Comparison of ENCODE assay signal across 21 cellular contexts in genomic region chr4:6753103-6753560, GRCh38. TPM values are rescaled to one million over a fixed set of nuclear protein-coding genes. Genes with fewer than 3 reads are reported as not detected.
A peak's percentile ranks its signal among the peaks of the same experiment; 100 is the strongest.
DNase-seq lines count a peak whose midpoint lies in the region; ATAC-seq lines count a peak whose summit lies in the region.
"Had no signal": no experiment of that assay in that cellular context is flagged by ENCODE, and none has a peak within 500 bp of the region (broad histone marks: within the 10 kb centered on the region; RNA-seq: fewer than 3 reads in every experiment).

No MANE protein-coding gene starts in this region.

- H3K9me3 Mint-ChIP-seq in activated naive CD8-positive, alpha-beta T cell treated with anti-CD3 and anti-CD28 coated beads, Interleukin-2, amount 10 ng/mL, durations not matched to agents 7 days and 5 days, result no peaks in the 10 kb centered on the region
- no peaks in the 10 kb centered on the region for H3K9me3 Mint-ChIP-seq in activated naive CD8-positive, alpha-beta T cell treated with anti-CD3 and anti-CD28 coated beads, Interleukin-2, amount 50 U/mL, for 24 hours
- H3K9me3 Mint-ChIP-seq: activated naive CD8-positive, alpha-beta T cell treated with anti-CD3 and anti-CD28 coated beads for 36 hours had no signal

- peaks cover 7% of the 10 kb centered on the region for H3K4me1 Mint-ChIP-seq in activated naive CD8-positive, alpha-beta T cell treated with anti-CD3 and anti-CD28 coated beads, Interleukin-2, amount 10 ng/mL, durations not matched to agents 7 days and 5 days
- H3K4me1 Mint-ChIP-seq in activated naive CD8-positive, alpha-beta T cell treated with anti-CD3 and anti-CD28 coated beads, Interleukin-2, amount 50 U/mL, for 24 hours, result peaks cover 12% of the 10 kb centered on the region

- no peak overlapping the region for H3K4me3 Mint-ChIP-seq in activated naive CD8-positive, alpha-beta T cell treated with anti-CD3 and anti-CD28 coated beads, Interleukin-2, amount 10 ng/mL, durations not matched to agents 7 days and 5 days
- H3K4me3 Mint-ChIP-seq in activated naive CD8-positive, alpha-beta T cell treated with anti-CD3 and anti-CD28 coated beads, Interleukin-2, amount 50 U/mL, for 24 hours, result no peak overlapping the region
- H3K4me3 Mint-ChIP-seq: activated naive CD8-positive, alpha-beta T cell treated with anti-CD3 and anti-CD28 coated beads for 36 hours; endodermal cell; nephron progenitor cell had no signal

- H3K27me3 Mint-ChIP-seq in activated naive CD8-positive, alpha-beta T cell treated with anti-CD3 and anti-CD28 coated beads, Interleukin-2, amount 10 ng/mL, durations not matched to agents 7 days and 5 days, result no peaks in the 10 kb centered on the region
- no peaks in the 10 kb centered on the region for H3K27me3 Mint-ChIP-seq in activated naive CD8-positive, alpha-beta T cell treated with anti-CD3 and anti-CD28 coated beads, Interleukin-2, amount 50 U/mL, for 24 hours
- H3K27me3 Mint-ChIP-seq: activated naive CD8-positive, alpha-beta T cell treated with anti-CD3 and anti-CD28 coated beads for 36 hours had no signal

- peak overlapping the region; percentile 43 for H3K27ac ChIP-seq in substantia nigra (ENCODE audit: low read depth, low read length, poor library complexity, severe bottlenecking)
- H3K27ac ChIP-seq: GM23248 had no signal

- peak overlapping the region; percentile 16 for H3K27ac Mint-ChIP-seq in activated naive CD8-positive, alpha-beta T cell treated with anti-CD3 and anti-CD28 coated beads, Interleukin-2, amount 10 ng/mL, durations not matched to agents 7 days and 5 days
- H3K27ac Mint-ChIP-seq in activated naive CD8-positive, alpha-beta T cell treated with anti-CD3 and anti-CD28 coated beads, Interleukin-2, amount 50 U/mL, for 24 hours, result no peak overlapping the region
- H3K27ac Mint-ChIP-seq: activated naive CD8-positive, alpha-beta T cell treated with anti-CD3 and anti-CD28 coated beads for 36 hours; endodermal cell; nephron progenitor cell had no signal

- DNase-seq in activated naive CD8-positive, alpha-beta T cell treated with anti-CD3 and anti-CD28 coated beads, Interleukin-2, amount 10 ng/mL, durations not matched to agents 7 days and 5 days, result no peak
- no peak for DNase-seq in activated naive CD8-positive, alpha-beta T cell treated with anti-CD3 and anti-CD28 coated beads, Interleukin-2, amount 50 U/mL, for 24 hours
- DNase-seq in SW480 (ENCODE audit: low spot score), result peak; percentile 34
- DNase-seq in left colon, result peak; percentile 73 to 75
- DNase-seq in substantia nigra (lab: John Stamatoyannopoulos, UW), result peak in 14 of 49 donors; percentile 18 to 56 (median 36)
- no peak for DNase-seq in NCI-H2196 (lab: John Stamatoyannopoulos, UW; ENCODE audit: unreplicated experiment)
- DNase-seq: 8988T; activated CD4-positive, alpha-beta T cell treated with anti-CD3 and anti-CD28 coated beads, Interleukin-2, amount 50 U/mL, for 1 hour; activated naive CD8-positive, alpha-beta T cell treated with anti-CD3 and anti-CD28 coated beads for 36 hours; endodermal cell; foreskin fibroblast; GM23248; NCI-H1092 treated with DMSO at 0.1 percent for 48 hours; NCI-H82; nephron progenitor cell; retina; SIG-M5; stimulated activated CD8-positive, alpha-beta memory T cell treated with anti-CD3 and anti-CD28 coated beads, Interleukin-4, amount 100 ng/mL, for 48 hours; T1000 had no signal

- intact Hi-C loops in left colon (cut with DNase I, micrococcal nuclease), result no loop called here

- POLR2A ChIA-PET in activated naive CD8-positive, alpha-beta T cell treated with anti-CD3 and anti-CD28 coated beads, Interleukin-2, amount 10 ng/mL, durations not matched to agents 7 days and 5 days (lab: Charles Lee), result no interaction called here

- no peaks in the 10 kb centered on the region for H3K36me3 Mint-ChIP-seq in activated naive CD8-positive, alpha-beta T cell treated with anti-CD3 and anti-CD28 coated beads, Interleukin-2, amount 10 ng/mL, durations not matched to agents 7 days and 5 days
- no peaks in the 10 kb centered on the region for H3K36me3 Mint-ChIP-seq in activated naive CD8-positive, alpha-beta T cell treated with anti-CD3 and anti-CD28 coated beads, Interleukin-2, amount 50 U/mL, for 24 hours (ENCODE audit: low read depth)
- H3K36me3 Mint-ChIP-seq: activated naive CD8-positive, alpha-beta T cell treated with anti-CD3 and anti-CD28 coated beads for 36 hours had no signal

- ATAC-seq in activated naive CD8-positive, alpha-beta T cell treated with anti-CD3 and anti-CD28 coated beads, Interleukin-2, amount 10 ng/mL, durations not matched to agents 7 days and 5 days (ENCODE audit: low read depth), result no peak
- ATAC-seq in activated naive CD8-positive, alpha-beta T cell treated with anti-CD3 and anti-CD28 coated beads, Interleukin-2, amount 50 U/mL, for 24 hours, result no peak
- ATAC-seq in left colon (peak; percentile 20), HG03159 (IDR thresholded peaks at IDR 0.05; ENCODE audit: unreplicated experiment) (no peak), GM21528 (IDR thresholded peaks at IDR 0.05; ENCODE audit: low FRiP score, unreplicated experiment) (no peak)

RNA-seq across cellular contexts. Expression of gene KIAA0232, which starts 29.4 kb away (rescaled TPM):
- 10 to 100 TPM; 21.5 to 23.9 TPM for total RNA-seq in activated naive CD8-positive, alpha-beta T cell treated with anti-CD3 and anti-CD28 coated beads, Interleukin-2, amount 10 ng/mL, durations not matched to agents 7 days and 5 days
- total RNA-seq in left colon, result 10 to 100 TPM; 40.7 to 49.4 TPM

RNA-seq across cellular contexts. Expression of gene BLOC1S4, which starts 37.2 kb away (rescaled TPM):
- total RNA-seq in activated naive CD8-positive, alpha-beta T cell treated with anti-CD3 and anti-CD28 coated beads, Interleukin-2, amount 10 ng/mL, durations not matched to agents 7 days and 5 days, result 10 to 100 TPM; 23.9 to 24.3 TPM
- total RNA-seq in left colon, result 10 to 100 TPM; 13.3 to 15.0 TPM

RNA-seq across cellular contexts. Expression of gene MRFAP1L1, which starts 43.5 kb away (rescaled TPM):
- 10 to 100 TPM; 74.6 to 80.0 TPM for total RNA-seq in activated naive CD8-positive, alpha-beta T cell treated with anti-CD3 and anti-CD28 coated beads, Interleukin-2, amount 10 ng/mL, durations not matched to agents 7 days and 5 days
- 10 to 100 TPM; 27.1 to 33.7 TPM for total RNA-seq in left colon

RNA-seq across cellular contexts. Expression of gene S100P, which starts 59.5 kb away (rescaled TPM):
- total RNA-seq in activated naive CD8-positive, alpha-beta T cell treated with anti-CD3 and anti-CD28 coated beads, Interleukin-2, amount 10 ng/mL, durations not matched to agents 7 days and 5 days, result 1 to 10 TPM in 1 of 2 experiments, not detected in 1; 1.5 TPM
- 100 to 1,000 TPM; 136 to 390 TPM for total RNA-seq in left colon
- total RNA-seq: endodermal cell, GM23248 had no signal

Comparison
In these comparisons a context has a peak if more than half of its experiments do, and no peak if none do; other contexts are left out.
1. DNase-seq: peak in SW480 (single experiment) and left colon (2 of 2); none in activated naive CD8-positive, alpha-beta T cell treated with anti-CD3 and anti-CD28 coated beads, Interleukin-2, amount 10 ng/mL, durations not matched to agents 7 days and 5 days (single experiment), activated naive CD8-positive, alpha-beta T cell treated with anti-CD3 and anti-CD28 coated beads, Interleukin-2, amount 50 U/mL, for 24 hours (single experiment) and NCI-H2196 (single experiment).